Comparison of ENCODE assay signal across 13 cellular contexts in genomic region chr1:204033321-204033720, GRCh38. TPM values are rescaled to one million over a fixed set of nuclear protein-coding genes. Genes with fewer than 3 reads are reported as not detected.
A peak's percentile ranks its signal among the peaks of the same experiment; 100 is the strongest.
DNase-seq lines count a peak whose midpoint lies in the region; ATAC-seq and TF ChIP-seq lines count a peak whose summit lies in the region.
"Had no signal": no experiment of that assay in that cellular context is flagged by ENCODE, and none has a peak within 500 bp of the region (broad histone marks: within the 10 kb centered on the region; RNA-seq: fewer than 3 reads in every experiment).

No MANE protein-coding gene starts in this region.

- H3K4me3 Mint-ChIP-seq in T-helper 17 cell = no peak overlapping the region
- H3K4me3 Mint-ChIP-seq in neural progenitor cell = no peak overlapping the region
- H3K4me3 Mint-ChIP-seq: CD4-positive, alpha-beta memory T cell; H9 had no signal

- no TSS peak for BruUV-seq in IMR-90 (replicated peaks; lab: Mats Ljungman, UMichigan)

- H2BK5ac ChIP-seq in IMR-90 (ENCODE audit: low read depth, low read length, poor library complexity, severe bottlenecking) (no peak overlapping the region), trophoblast cell (ENCODE audit: low read depth, low read length, poor library complexity) (no peak overlapping the region)

- dilution Hi-C loops in IMR-90 (cut with HindIII; ENCODE audit: low sequenced_read_pairs, unreplicated experiment) = no loop called here

- H4K8ac ChIP-seq in IMR-90 (ENCODE audit: low read depth in 2 of 2, low read length in 2 of 2) (no peak overlapping the region), trophoblast cell (ENCODE audit: low read depth, low read length) (no peak overlapping the region)

- peaks cover 15% of the 10 kb centered on the region for H3F3A ChIP-seq in neural progenitor cell (ENCODE audit: low read depth)

- no peak for ATAC-seq in IMR-90 (ENCODE audit: low read depth)
- ATAC-seq in T-helper 17 cell = no peak
- no peak for ATAC-seq in HG02885 (IDR thresholded peaks at IDR 0.05; ENCODE audit: poor library complexity, unreplicated experiment)

- H3K27me3 ChIP-seq in IMR-90 (ENCODE audit: control insufficient read depth, insufficient read depth, low read length) (peaks cover 23% of the 10 kb centered on the region), neural progenitor cell (no peaks in the 10 kb centered on the region), trophoblast cell (ENCODE audit: insufficient read depth, low read length) (no peaks in the 10 kb centered on the region)

- H3K4ac ChIP-seq in IMR-90 (ENCODE audit: low read depth, low read length) (no peak overlapping the region), trophoblast cell (ENCODE audit: low read depth, low read length) (no peak overlapping the region)

- H3K27ac Mint-ChIP-seq in T-helper 17 cell (peak overlapping the region; percentile 3), neural progenitor cell (peak overlapping the region; percentile 18)
- H3K27ac Mint-ChIP-seq: CD4-positive, alpha-beta memory T cell; H9 had no signal

- intact Hi-C loops in IMR-90 (cut with micrococcal nuclease) = loop anchor here (5.0 kb wide), 1 partner anchor 86 kb away; no protein-coding TSS in a partner anchor

- H3K27me3 Mint-ChIP-seq in T-helper 17 cell (peaks cover 28% of the 10 kb centered on the region), neural progenitor cell (ENCODE audit: insufficient read depth, low read depth) (peaks cover 7% of the 10 kb centered on the region)

- no peak overlapping the region for H3K4me2 ChIP-seq in IMR-90 (ENCODE audit: low read depth, low read length)
- peak overlapping the region; percentile 19 for H3K4me2 ChIP-seq in neural progenitor cell
- H3K4me2 ChIP-seq in trophoblast cell (ENCODE audit: low read length) = no peak overlapping the region

- no peaks in the 10 kb centered on the region for H3K4me1 Mint-ChIP-seq in T-helper 17 cell
- H3K4me1 Mint-ChIP-seq in neural progenitor cell = peaks cover 13% of the 10 kb centered on the region
- H3K4me1 Mint-ChIP-seq: CD4-positive, alpha-beta memory T cell had no signal

- H2AFZ ChIP-seq in IMR-90 (replicated peaks; ENCODE audit: low read length, poor library complexity) (no peak overlapping the region), neural progenitor cell (replicated peaks) (peak overlapping the region; percentile 51), trophoblast cell (ENCODE audit: insufficient read depth, low read length, poor library complexity) (no peak overlapping the region)
- H2AFZ ChIP-seq: GM23248 had no signal

- H3K9ac ChIP-seq in IMR-90 (ENCODE audit: low read depth, low read length) (no peak overlapping the region), neural progenitor cell (no peak overlapping the region), trophoblast cell (ENCODE audit: low read length) (no peak overlapping the region)
- H3K9ac ChIP-seq: GM23248 had no signal

- H3K23ac ChIP-seq in IMR-90 (ENCODE audit: low read depth, low read length) (no peak overlapping the region), trophoblast cell (ENCODE audit: low read length) (no peak overlapping the region)

- H2BK20ac ChIP-seq in IMR-90 (ENCODE audit: low read depth, low read length) = no peak overlapping the region

- POLR2A ChIA-PET in IMR-90 (lab: Charles Lee; ENCODE audit: unreplicated experiment) = no interaction called here

- H3K79me1 ChIP-seq in IMR-90 (ENCODE audit: low read depth in 1 of 2, low read length in 2 of 2) (no peaks in the 10 kb centered on the region), trophoblast cell (ENCODE audit: low read length) (no peaks in the 10 kb centered on the region)

- no peaks in the 10 kb centered on the region for H3K9me3 ChIP-seq in IMR-90 (ENCODE audit: control insufficient read depth, insufficient read depth, low read length)
- no peaks in the 10 kb centered on the region for H3K9me3 ChIP-seq in T-helper 17 cell (ENCODE audit: control insufficient read depth, low read length, poor library complexity, severe bottlenecking)
- no peaks in the 10 kb centered on the region for H3K9me3 ChIP-seq in neural progenitor cell (ENCODE audit: low read depth)
- no peaks in the 10 kb centered on the region for H3K9me3 ChIP-seq in trophoblast cell (ENCODE audit: insufficient read depth, low read depth, low read length)

- H3K4me3 ChIP-seq in IMR-90 (ENCODE audit: insufficient read depth, low read depth, low read length) (no peak overlapping the region), neural progenitor cell (no peak overlapping the region), trophoblast cell (ENCODE audit: low read depth, low read length) (no peak overlapping the region)
- H3K4me3 ChIP-seq: GM23248 had no signal

- H4K20me1 ChIP-seq in IMR-90 (ENCODE audit: insufficient read depth, low read length) (no peaks in the 10 kb centered on the region), neural progenitor cell (ENCODE audit: low read depth) (no peaks in the 10 kb centered on the region)

- TF ChIP-seq RAD21 in IMR-90 (IDR thresholded peaks at IDR 0.05; ENCODE audit: low read length) = no peak

- no peak overlapping the region for H4K12ac ChIP-seq in trophoblast cell (ENCODE audit: low read depth, low read length)

- H2AK5ac ChIP-seq in IMR-90 (ENCODE audit: low read depth, low read length) = no peak overlapping the region
- H2AK5ac ChIP-seq in trophoblast cell (ENCODE audit: low read length) = no peak overlapping the region

- no peak overlapping the region for H2AK9ac ChIP-seq in IMR-90 (replicated peaks; ENCODE audit: low read depth, low read length, poor library complexity)

- H3K36me3 Mint-ChIP-seq in T-helper 17 cell (ENCODE audit: low read depth) (no peaks in the 10 kb centered on the region), neural progenitor cell (no peaks in the 10 kb centered on the region)
- H3K36me3 Mint-ChIP-seq: CD4-positive, alpha-beta memory T cell had no signal

- DNase-seq in IMR-90 = no peak
- no peak for DNase-seq in T-helper 17 cell
- no peak for DNase-seq in neural progenitor cell (ENCODE audit: low spot score)
- DNase-seq in trophoblast cell = no peak
- DNase-seq in NCI-H446 treated with DMSO at 0.1 percent for 48 hours (lab: John Stamatoyannopoulos, UW) = no peak
- DNase-seq: C1 segment of cervical spinal cord; Calu3; CD4-positive, alpha-beta memory T cell; COR-L47; DND-41; H9 had no signal

- no peak overlapping the region for H3K14ac ChIP-seq in IMR-90 (replicated peaks; ENCODE audit: low read depth, low read length)
- H3K14ac ChIP-seq in trophoblast cell (ENCODE audit: low read length) = no peak overlapping the region

- 44% methylated on average over 1 of the region's 1 CpG; no CpG with 5 or more reads in 1 of the 2 experiments for WGBS in IMR-90 (ENCODE audit: extremely low coverage in 2 of 2, insufficient read length in 1 of 2), 2 experiments
- WGBS in trophoblast cell (ENCODE audit: extremely low coverage, insufficient coverage, insufficient read length) = no CpG with 5 or more reads among the region's 1 CpG

- no peak overlapping the region for H3K56ac ChIP-seq in IMR-90 (ENCODE audit: extremely low read depth, insufficient read depth, low read length)

- H3K79me2 ChIP-seq in neural progenitor cell (ENCODE audit: low read depth) (no peaks in the 10 kb centered on the region), trophoblast cell (ENCODE audit: control insufficient read depth, insufficient read depth, low read length, poor library complexity) (no peaks in the 10 kb centered on the region)

- H2BK15ac ChIP-seq in IMR-90 (ENCODE audit: low read depth, low read length) = no peak overlapping the region

- CTCF ChIA-PET in IMR-90 (lab: Yijun Ruan, JAX) = interaction anchor here (0.8 kb wide), 1 partner anchor 26 kb away, joined by 4 read pairs; no protein-coding TSS in a partner anchor

- H3K27ac ChIP-seq in IMR-90 (ENCODE audit: insufficient read depth, low read length) (no peak overlapping the region), neural progenitor cell (no peak overlapping the region), trophoblast cell (ENCODE audit: low read depth, low read length) (no peak overlapping the region)
- H3K27ac ChIP-seq: GM23248 had no signal

- no peaks in the 10 kb centered on the region for H3K9me3 Mint-ChIP-seq in neural progenitor cell
- H3K9me3 Mint-ChIP-seq: CD4-positive, alpha-beta memory T cell; H9 had no signal

- no peak overlapping the region for H4K5ac ChIP-seq in IMR-90 (ENCODE audit: low read depth, low read length)

- TF ChIP-seq CTCF in IMR-90 (conservative IDR thresholded peaks at IDR 0.05; ENCODE audit: low read depth, low read length) (no peak), neural progenitor cell (IDR thresholded peaks at IDR 0.05) (no peak)

- no peak for TF ChIP-seq POLR2A in IMR-90 (IDR thresholded peaks at IDR 0.05; ENCODE audit: low read depth, low read length)

- H3K18ac ChIP-seq in IMR-90 (ENCODE audit: low read depth, low read length) (no peak overlapping the region), trophoblast cell (ENCODE audit: low read length) (no peak overlapping the region)

- no peaks in the 10 kb centered on the region for H3K9me1 ChIP-seq in IMR-90 (ENCODE audit: insufficient read depth, low read length)

- H4K91ac ChIP-seq in IMR-90 (ENCODE audit: insufficient read depth, low read depth, low read length) = no peak overlapping the region
- H4K91ac ChIP-seq in trophoblast cell (ENCODE audit: low read depth, low read length) = no peak overlapping the region

- in situ Hi-C loops in IMR-90 (cut with MboI; ENCODE audit: low sequenced_read_pairs) = no loop called here

- no peak overlapping the region for H2BK120ac ChIP-seq in IMR-90 (ENCODE audit: low read depth, low read length)
- no peak overlapping the region for H2BK120ac ChIP-seq in trophoblast cell (ENCODE audit: insufficient read depth, low read length, poor library complexity)

- no peak overlapping the region for H2BK12ac ChIP-seq in trophoblast cell (ENCODE audit: low read length)

- H3K4me1 ChIP-seq in IMR-90 (ENCODE audit: control insufficient read depth, insufficient read depth, low read length) (no peaks in the 10 kb centered on the region), neural progenitor cell (peaks cover 36% of the 10 kb centered on the region), trophoblast cell (ENCODE audit: control insufficient read depth in 1 of 2, insufficient read depth in 2 of 2, low read length in 2 of 2) (no peaks in the 10 kb centered on the region)

- H3K36me3 ChIP-seq in IMR-90 (ENCODE audit: control insufficient read depth, insufficient read depth, low read length) (no peaks in the 10 kb centered on the region), neural progenitor cell (no peaks in the 10 kb centered on the region), trophoblast cell (ENCODE audit: control insufficient read depth in 1 of 2, insufficient read depth in 2 of 2, low read length in 2 of 2) (no peaks in the 10 kb centered on the region)

TF ChIP-seq in IMR-90, 13 proteins besides CTCF, POLR2A, EP300 and RAD21 (continues in another document):
- TF ChIP-seq CEBPB (IDR thresholded peaks at IDR 0.05; ENCODE audit: low read depth, low read length) (peak; percentile 60), FOS (IDR thresholded peaks at IDR 0.05; ENCODE audit: low read depth, low read length) (no peak), RFX5 (IDR thresholded peaks at IDR 0.05; ENCODE audit: low read depth, low read length) (no peak)

RNA-seq across cellular contexts. Expression of gene SOX13, which starts 39.6 kb away (rescaled TPM):
- total RNA-seq in IMR-90 (2012; rRNA removed) = 0.54 and 0.56 TPM in 2 replicates
- polyA plus RNA-seq in IMR-90 (2012; rRNA removed) = 3.5 TPM in 2 replicates
- 3.2 and 3.5 TPM in 2 replicates for polyA plus RNA-seq in IMR-90 (2012; cell fraction: cytosol; rRNA removed)
- polyA plus RNA-seq in IMR-90 (2012; cell fraction: nucleus; rRNA removed; ENCODE audit: low replicate concordance) = 9.6 and 15.9 TPM in 2 replicates
- 1 to 10 TPM; 1.3 to 6.3 TPM for total RNA-seq in T-helper 17 cell
- total RNA-seq in neural progenitor cell (ENCODE audit: low replicate concordance) = 27.8 and 28.6 TPM in 2 replicates
- 79.8 and 85.3 TPM in 2 replicates for polyA plus RNA-seq in trophoblast cell (2013)
